14 cellular contexts compared by ENCODE assay signal in the genomic region with DNA sequence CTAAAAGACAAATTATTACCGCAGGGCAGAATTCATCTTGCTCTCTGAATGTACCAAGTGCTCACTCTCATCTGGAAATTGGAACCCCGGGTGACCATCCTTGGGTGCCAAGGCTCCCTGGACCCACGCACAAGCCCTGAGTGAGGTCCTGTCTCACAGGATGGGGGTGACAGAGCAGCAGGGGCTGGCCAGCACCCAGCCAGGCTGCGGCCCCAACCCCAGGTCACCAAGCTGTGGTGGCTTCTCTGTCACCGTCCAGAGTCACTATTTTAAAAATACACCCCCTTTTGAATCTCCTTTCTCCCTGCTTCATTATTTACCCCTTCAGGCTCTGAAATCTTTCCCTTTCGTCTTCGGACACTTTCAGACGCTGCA.
A peak's percentile ranks its signal among the peaks of the same experiment; 100 is the strongest.
DNase-seq lines count a peak whose midpoint lies in the region; ATAC-seq and TF ChIP-seq lines count a peak whose summit lies in the region.
"Had no signal": no experiment of that assay in that cellular context is flagged by ENCODE, and none has a peak within 500 bp of the region (broad histone marks: within the 10 kb centered on the region; RNA-seq: fewer than 3 reads in every experiment).

No MANE protein-coding gene starts in this region.

- DNase-seq in heart left ventricle (no peak), left cardiac atrium (no peak), adipocyte (ENCODE audit: low read depth) (no peak), type B pancreatic cell (ENCODE audit: extremely low spot score, unreplicated experiment) (no peak), occipital lobe (lab: John Stamatoyannopoulos, UW) (no peak), T-helper 1 cell (no peak)
- DNase-seq in central memory CD4-positive, alpha-beta T cell = no peak
- DNase-seq: NCI-H2029 treated with DMSO at 0.1 percent for 48 hours, NCI-H82, nucleus accumbens, SHP77 treated with DMSO at 0.1 percent for 48 hours had no signal

- H3K4me1 ChIP-seq in heart left ventricle = peaks cover 0 to 73% (median 29%) of the 10 kb centered on the region in 12 donors
- H3K4me1 ChIP-seq in adipocyte (ENCODE audit: control insufficient read depth, insufficient read depth, low read length) = peaks cover 24% of the 10 kb centered on the region
- H3K4me1 ChIP-seq in mesodermal cell (ENCODE audit: control insufficient read depth, insufficient read depth, low read length, poor library complexity, severe bottlenecking) = peaks cover 51% of the 10 kb centered on the region

- 74 to 81% (median 75%) methylated on average over 8 of the region's 8 CpGs for WGBS in heart left ventricle, 4 donors
- WGBS in mesodermal cell (ENCODE audit: insufficient coverage in 2 of 2), 2 experiments = 88 to 90% methylated on average over 8 of the region's 8 CpGs

- H3K36me3 ChIP-seq in heart left ventricle = no peaks in the 10 kb centered on the region
- H3K36me3 ChIP-seq in adipocyte (ENCODE audit: control insufficient read depth, insufficient read depth, low read length, severe bottlenecking) = no peaks in the 10 kb centered on the region
- H3K36me3 ChIP-seq in mesodermal cell (ENCODE audit: control insufficient read depth, insufficient read depth, low read length) = no peaks in the 10 kb centered on the region

- no peaks in the 10 kb centered on the region for H3K27me3 ChIP-seq in heart left ventricle
- no peaks in the 10 kb centered on the region for H3K27me3 ChIP-seq in adipocyte (replicated peaks; ENCODE audit: control insufficient read depth, insufficient read depth, low read length)

- peaks cover 12% of the 10 kb centered on the region for H3K4me1 Mint-ChIP-seq in type B pancreatic cell (ENCODE audit: unreplicated experiment)

- TF ChIP-seq CTCF in heart left ventricle (IDR thresholded peaks at IDR 0.05) (no peak), type B pancreatic cell (conservative IDR thresholded peaks at IDR 0.05) (no peak)

- H3K4me3 ChIP-seq in heart left ventricle (no peak overlapping the region), adipocyte (ENCODE audit: low read length) (no peak overlapping the region), mesodermal cell (ENCODE audit: extremely low read depth, insufficient read depth, low read length, poor library complexity, severe bottlenecking) (no peak overlapping the region)

- TF ChIP-seq POLR2A in heart left ventricle (IDR thresholded peaks at IDR 0.05) = no peak

- H3K4me3 Mint-ChIP-seq in type B pancreatic cell = no peak overlapping the region
- H3K4me3 Mint-ChIP-seq: activated naive CD4-positive, alpha-beta T cell treated with anti-CD3 and anti-CD28 coated beads, Interleukin-2, amount 50 U/mL, for 24 hours had no signal

- no peaks in the 10 kb centered on the region for H3K27me3 Mint-ChIP-seq in type B pancreatic cell
- H3K27me3 Mint-ChIP-seq: activated naive CD4-positive, alpha-beta T cell treated with anti-CD3 and anti-CD28 coated beads, Interleukin-2, amount 50 U/mL, for 24 hours had no signal

- H3K9ac ChIP-seq in adipocyte (ENCODE audit: low read length) = peak overlapping the region; percentile 35

- H3K36me3 Mint-ChIP-seq in type B pancreatic cell = no peaks in the 10 kb centered on the region
- H3K36me3 Mint-ChIP-seq: activated naive CD4-positive, alpha-beta T cell treated with anti-CD3 and anti-CD28 coated beads, Interleukin-2, amount 50 U/mL, for 24 hours had no signal

- peak overlapping the region; percentile 46 for H3K27ac Mint-ChIP-seq in type B pancreatic cell

- ATAC-seq in heart left ventricle = no peak
- no peak for ATAC-seq in left cardiac atrium

- intact Hi-C loops in heart left ventricle (cut with DNase I) (no loop called here), left cardiac atrium (cut with DNase I) (no loop called here)

- H3K9me3 ChIP-seq in heart left ventricle = no peaks in the 10 kb centered on the region
- no peaks in the 10 kb centered on the region for H3K9me3 ChIP-seq in adipocyte (ENCODE audit: control insufficient read depth, low read length)
- no peaks in the 10 kb centered on the region for H3K9me3 ChIP-seq in mesodermal cell (ENCODE audit: control insufficient read depth, low read length)

- H3K9me3 Mint-ChIP-seq in type B pancreatic cell = no peaks in the 10 kb centered on the region
- H3K9me3 Mint-ChIP-seq: activated naive CD4-positive, alpha-beta T cell treated with anti-CD3 and anti-CD28 coated beads, Interleukin-2, amount 50 U/mL, for 24 hours had no signal

- H3K27ac ChIP-seq in heart left ventricle (peak overlapping the region in 11 of 12 donors; percentile 23 to 97 (median 59)), mesodermal cell (ENCODE audit: low read depth, low read length, severe bottlenecking) (peak overlapping the region; percentile 57)
- H3K27ac ChIP-seq: epithelial cell of prostate had no signal
